ENCODE assay signal across 1 cellular context in the genomic region with DNA sequence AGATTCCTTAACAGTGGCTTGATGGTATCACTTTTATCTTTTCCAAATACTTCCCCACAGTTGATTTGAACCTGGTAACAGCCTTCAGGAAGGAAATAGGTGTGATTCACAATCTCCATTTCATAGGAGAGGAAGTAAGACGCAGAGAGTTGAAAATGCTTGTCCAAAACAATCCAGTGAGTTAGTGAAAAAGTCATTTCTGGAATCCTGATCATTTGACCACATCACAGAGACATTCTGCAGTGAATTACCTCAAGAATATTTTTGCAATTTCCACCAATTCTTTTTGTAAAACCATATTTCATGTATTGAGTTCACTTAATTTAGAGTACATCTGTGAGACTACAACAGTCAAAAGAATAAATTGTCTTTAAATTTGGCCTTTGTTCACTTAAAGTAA.
TF ChIP-seq lines count a peak whose summit lies in the region.

No MANE protein-coding gene starts in this region.

TF ChIP-seq in HCT116, 20 proteins besides CTCF, POLR2A, EP300 and RAD21 (continued from another document):
- TF ChIP-seq ELF1 (IDR thresholded peaks at IDR 0.05; ENCODE audit: borderline replicate concordance, low read depth) (no peak), CBX3 (IDR thresholded peaks at IDR 0.05; ENCODE audit: low read depth) (no peak), TCF7L2 (IDR thresholded peaks at IDR 0.05; ENCODE audit: borderline replicate concordance, extremely low read depth, insufficient read depth, insufficient read length) (no peak), ZBTB33 (IDR thresholded peaks at IDR 0.05; ENCODE audit: extremely low read depth, insufficient replicate concordance, low read length) (no peak), EZH2 (IDR thresholded peaks at IDR 0.05) (no peak), ZNF274 (IDR thresholded peaks at IDR 0.05; ENCODE audit: low read depth, low read length) (no peak)
